ENCODE assay signal across 33 cellular contexts in genomic region chr10:88505265-88505664, GRCh38.
"Had no signal": no experiment of that assay in that cellular context is flagged by ENCODE, and none has a peak within 500 bp of the region (broad histone marks: within the 10 kb centered on the region; RNA-seq: fewer than 3 reads in every experiment).

No MANE protein-coding gene starts in this region.

- H3K27me3 Mint-ChIP-seq: activated naive CD4-positive, alpha-beta T cell treated with anti-CD3 and anti-CD28 coated beads, Interleukin-2, amount 50 U/mL, for 24 hours; activated T-helper 17 cell treated with anti-CD3 and anti-CD28 coated beads, Interleukin-2, amount 50 U/mL, for 72 hours had no signal

- H3K4me1 ChIP-seq: ascending aorta had no signal

- H3K36me3 Mint-ChIP-seq: activated naive CD4-positive, alpha-beta T cell treated with anti-CD3 and anti-CD28 coated beads, Interleukin-2, amount 10 ng/mL, durations not matched to agents 7 days and 5 days; activated naive CD8-positive, alpha-beta T cell treated with anti-CD3 and anti-CD28 coated beads, Interleukin-2, amount 10 ng/mL, durations not matched to agents 7 days and 5 days; brain had no signal

- H3K4me3 Mint-ChIP-seq: activated CD4-positive, alpha-beta T cell treated with anti-CD3 and anti-CD28 coated beads for 36 hours; activated CD4-positive, alpha-beta T cell treated with anti-CD3 and anti-CD28 coated beads, Interleukin-2, amount 10 ng/mL, durations not matched to agents 7 days and 5 days; activated CD8-positive, alpha-beta T cell treated with anti-CD3 and anti-CD28 coated beads for 36 hours; activated naive CD4-positive, alpha-beta T cell treated with anti-CD3 and anti-CD28 coated beads, Interleukin-2, amount 10 ng/mL, durations not matched to agents 7 days and 5 days; activated naive CD4-positive, alpha-beta T cell treated with anti-CD3 and anti-CD28 coated beads, Interleukin-2, amount 50 U/mL, for 24 hours; activated naive CD8-positive, alpha-beta T cell; activated naive CD8-positive, alpha-beta T cell treated with anti-CD3 and anti-CD28 coated beads, Interleukin-2, amount 10 ng/mL, durations not matched to agents 7 days and 5 days; activated naive CD8-positive, alpha-beta T cell treated with anti-CD3 and anti-CD28 coated beads, Interleukin-2, amount 50 U/mL, for 24 hours; activated T-cell treated with anti-CD3 and anti-CD28 coated beads, Interleukin-2, amount 50 U/mL, for 4 hours; activated T-cell treated with anti-CD3 and anti-CD28 coated beads, Interleukin-2, amount 50 U/mL, for 72 hours; activated T-helper 1 cell treated with anti-CD3 and anti-CD28 coated beads, Interleukin-12 subunit alpha, Interleukin-12 subunit beta, Interleukin-2, Interleukin-4 antibody, amounts not matched to agents 30 ng/mL and 10 ng/mL and 1 ng/mL, durations not matched to agents 14 hours and 24 hours and 36 hours; activated T-helper 17 cell treated with anti-CD3 and anti-CD28 coated beads, Interleukin-2, amount 50 U/mL, for 72 hours; brain; T-helper 1 cell treated with Interleukin-12 subunit alpha and Interleukin-12 subunit beta and Interleukin-4 antibody, amounts not matched to agents 30 μg/mL and 1 μg/mL, for 36 hours; T-helper 2 cell treated with Interferon-gamma antibody and Interleukin-4, amounts not matched to agents 5 μg/mL and 100 μg/mL, for 36 hours had no signal

- H3K36me3 ChIP-seq: ascending aorta had no signal

- H3K4me3 ChIP-seq: ascending aorta had no signal

- ATAC-seq: activated CD4-positive, alpha-beta T cell treated with anti-CD3 and anti-CD28 coated beads for 36 hours; activated CD4-positive, CD25-positive, alpha-beta regulatory T cell treated with anti-CD3 and anti-CD28 coated beads, Interleukin-2, amount 50 U/mL, for 24 hours; activated CD8-positive, alpha-beta T cell treated with anti-CD3 and anti-CD28 coated beads for 36 hours; activated naive CD8-positive, alpha-beta T cell treated with anti-CD3 and anti-CD28 coated beads, Interleukin-2, amount 50 U/mL, for 24 hours; activated T-cell treated with anti-CD3 and anti-CD28 coated beads, Interleukin-2, amount 50 U/mL, for 4 hours; activated T-cell treated with anti-CD3 and anti-CD28 coated beads, Interleukin-2, amount 50 U/mL, for 72 hours; activated T-helper 17 cell treated with anti-CD3 and anti-CD28 coated beads, Interleukin-2, amount 50 U/mL, for 72 hours had no signal

- H3K27ac Mint-ChIP-seq: activated CD4-positive, alpha-beta T cell treated with anti-CD3 and anti-CD28 coated beads for 36 hours; activated CD4-positive, alpha-beta T cell treated with anti-CD3 and anti-CD28 coated beads, Interleukin-2, amount 10 ng/mL, durations not matched to agents 7 days and 5 days; activated CD8-positive, alpha-beta T cell treated with anti-CD3 and anti-CD28 coated beads for 36 hours; activated naive CD4-positive, alpha-beta T cell treated with anti-CD3 and anti-CD28 coated beads, Interleukin-2, amount 10 ng/mL, durations not matched to agents 7 days and 5 days; activated naive CD4-positive, alpha-beta T cell treated with anti-CD3 and anti-CD28 coated beads, Interleukin-2, amount 50 U/mL, for 24 hours; activated naive CD8-positive, alpha-beta T cell; activated naive CD8-positive, alpha-beta T cell treated with anti-CD3 and anti-CD28 coated beads, Interleukin-2, amount 10 ng/mL, durations not matched to agents 7 days and 5 days; activated naive CD8-positive, alpha-beta T cell treated with anti-CD3 and anti-CD28 coated beads, Interleukin-2, amount 50 U/mL, for 24 hours; activated T-cell treated with anti-CD3 and anti-CD28 coated beads, Interleukin-2, amount 50 U/mL, for 72 hours; activated T-helper 1 cell treated with anti-CD3 and anti-CD28 coated beads, Interleukin-12 subunit alpha, Interleukin-12 subunit beta, Interleukin-2, Interleukin-4 antibody, amounts not matched to agents 30 ng/mL and 10 ng/mL and 1 ng/mL, durations not matched to agents 14 hours and 24 hours and 36 hours; activated T-helper 17 cell treated with anti-CD3 and anti-CD28 coated beads, Interleukin-2, amount 50 U/mL, for 72 hours; brain; T-helper 1 cell treated with Interleukin-12 subunit alpha and Interleukin-12 subunit beta and Interleukin-4 antibody, amounts not matched to agents 30 μg/mL and 1 μg/mL, for 36 hours; T-helper 2 cell treated with Interferon-gamma antibody and Interleukin-4, amounts not matched to agents 5 μg/mL and 100 μg/mL, for 36 hours had no signal

- H3K9me3 Mint-ChIP-seq: activated CD8-positive, alpha-beta T cell treated with anti-CD3 and anti-CD28 coated beads for 36 hours; activated naive CD4-positive, alpha-beta T cell treated with anti-CD3 and anti-CD28 coated beads, Interleukin-2, amount 10 ng/mL, durations not matched to agents 7 days and 5 days; activated naive CD8-positive, alpha-beta T cell treated with anti-CD3 and anti-CD28 coated beads, Interleukin-2, amount 10 ng/mL, durations not matched to agents 7 days and 5 days; activated naive CD8-positive, alpha-beta T cell treated with anti-CD3 and anti-CD28 coated beads, Interleukin-2, amount 50 U/mL, for 24 hours; activated T-helper 1 cell treated with anti-CD3 and anti-CD28 coated beads, Interleukin-12 subunit alpha, Interleukin-12 subunit beta, Interleukin-2, Interleukin-4 antibody, amounts not matched to agents 30 ng/mL and 10 ng/mL and 1 ng/mL, durations not matched to agents 14 hours and 24 hours and 36 hours; activated T-helper 17 cell treated with anti-CD3 and anti-CD28 coated beads, Interleukin-2, amount 50 U/mL, for 72 hours; brain; T-helper 1 cell treated with Interleukin-12 subunit alpha and Interleukin-12 subunit beta and Interleukin-4 antibody, amounts not matched to agents 30 μg/mL and 1 μg/mL, for 36 hours; T-helper 2 cell treated with Interferon-gamma antibody and Interleukin-4, amounts not matched to agents 5 μg/mL and 100 μg/mL, for 36 hours had no signal

- H3K9me3 ChIP-seq: ascending aorta had no signal

- H3K4me1 Mint-ChIP-seq: activated CD4-positive, alpha-beta T cell treated with anti-CD3 and anti-CD28 coated beads for 36 hours; activated CD4-positive, alpha-beta T cell treated with anti-CD3 and anti-CD28 coated beads, Interleukin-2, amount 10 ng/mL, durations not matched to agents 7 days and 5 days; activated naive CD4-positive, alpha-beta T cell treated with anti-CD3 and anti-CD28 coated beads, Interleukin-2, amount 10 ng/mL, durations not matched to agents 7 days and 5 days; activated naive CD4-positive, alpha-beta T cell treated with anti-CD3 and anti-CD28 coated beads, Interleukin-2, amount 50 U/mL, for 24 hours; activated naive CD8-positive, alpha-beta T cell treated with anti-CD3 and anti-CD28 coated beads, Interleukin-2, amount 10 ng/mL, durations not matched to agents 7 days and 5 days; activated naive CD8-positive, alpha-beta T cell treated with anti-CD3 and anti-CD28 coated beads, Interleukin-2, amount 50 U/mL, for 24 hours; activated T-helper 17 cell treated with anti-CD3 and anti-CD28 coated beads, Interleukin-2, amount 50 U/mL, for 72 hours had no signal

- H3K27ac ChIP-seq: ascending aorta, VCaP had no signal

- DNase-seq: activated CD4-positive, alpha-beta T cell treated with anti-CD3 and anti-CD28 coated beads for 1 hour; activated CD4-positive, alpha-beta T cell treated with anti-CD3 and anti-CD28 coated beads for 36 hours; activated CD4-positive, alpha-beta T cell treated with anti-CD3 and anti-CD28 coated beads for 48 hours; activated CD4-positive, alpha-beta T cell treated with anti-CD3 and anti-CD28 coated beads, Interleukin-2, amount 10 ng/mL, durations not matched to agents 7 days and 5 days; activated CD4-positive, alpha-beta T cell treated with anti-CD3 and anti-CD28 coated beads, Interleukin-2, amount 50 U/mL, for 48 hours; activated CD4-positive, CD25-positive, alpha-beta regulatory T cell; activated CD8-positive, alpha-beta memory T cell treated with anti-CD3 and anti-CD28 coated beads, Interleukin-2, amount 50 U/mL, for 4 hours; activated CD8-positive, alpha-beta T cell treated with anti-CD3 and anti-CD28 coated beads for 36 hours; activated gamma-delta T cell; activated naive CD4-positive, alpha-beta T cell treated with anti-CD3 and anti-CD28 coated beads, Interleukin-2, amount 10 ng/mL, durations not matched to agents 7 days and 5 days; activated naive CD4-positive, alpha-beta T cell treated with Interleukin-2 at 50 U/mL for 16 hours; activated naive CD8-positive, alpha-beta T cell treated with anti-CD3 and anti-CD28 coated beads, Interleukin-2, amount 10 ng/mL, durations not matched to agents 7 days and 5 days; activated naive CD8-positive, alpha-beta T cell treated with anti-CD3 and anti-CD28 coated beads, Interleukin-2, amount 50 U/mL, for 24 hours; activated T-cell treated with anti-CD3 and anti-CD28 coated beads for 4 hours; activated T-cell treated with anti-CD3 and anti-CD28 coated beads, Interleukin-2, amount 50 U/mL, for 1 hour; activated T-cell treated with anti-CD3 and anti-CD28 coated beads, Interleukin-2, amount 50 U/mL, for 4 hours; activated T-cell treated with anti-CD3 and anti-CD28 coated beads, Interleukin-2, amount 50 U/mL, for 72 hours; amygdala; anterior cingulate cortex; central memory CD4-positive, alpha-beta T cell; T-helper 1 cell; T-helper 2 cell; T-helper 9 cell had no signal

- H3K27me3 ChIP-seq: ascending aorta had no signal
